In genomic region chr4:122960298-122960985, GRCh38 we compare ENCODE assay signal across 14 cellular contexts.
"Had no signal": no experiment of that assay in that cellular context is flagged by ENCODE, and none has a peak within 500 bp of the region (broad histone marks: within the 10 kb centered on the region; RNA-seq: fewer than 3 reads in every experiment).

No MANE protein-coding gene starts in this region.

- H3K4me3 ChIP-seq: heart right ventricle, neural progenitor cell, SJSA1, tibial nerve had no signal

- H3K27me3 Mint-ChIP-seq: T-cell had no signal

- H3K4me1 Mint-ChIP-seq: neural progenitor cell had no signal

- DNase-seq: activated CD4-positive, alpha-beta T cell treated with anti-CD3 and anti-CD28 coated beads for 4 hours; activated CD8-positive, alpha-beta memory T cell treated with anti-CD3 and anti-CD28 coated beads for 24 hours; activated naive CD4-positive, alpha-beta T cell treated with Interleukin-2 at 50 U/mL for 16 hours; caudate nucleus; effector memory CD4-positive, alpha-beta T cell; foreskin fibroblast; heart right ventricle; T-cell; T1000; WERI-Rb-1 had no signal

- H3K4me3 Mint-ChIP-seq: neural progenitor cell; stimulated activated effector memory CD8-positive, alpha-beta T cell treated with anti-CD3 and anti-CD28 coated beads, Interleukin-12 subunit alpha, Interleukin-12 subunit beta, amount 100 ng/mL, for 72 hours; T-cell had no signal

- H3K27ac Mint-ChIP-seq: neural progenitor cell; stimulated activated effector memory CD8-positive, alpha-beta T cell treated with anti-CD3 and anti-CD28 coated beads, Interleukin-12 subunit alpha, Interleukin-12 subunit beta, amount 100 ng/mL, for 72 hours; T-cell had no signal

- ATAC-seq: heart right ventricle; stimulated activated effector memory CD8-positive, alpha-beta T cell treated with anti-CD3 and anti-CD28 coated beads, Interleukin-12 subunit alpha, Interleukin-12 subunit beta, amount 100 ng/mL, for 72 hours; T-cell had no signal

- H3K9me3 Mint-ChIP-seq: stimulated activated effector memory CD8-positive, alpha-beta T cell treated with anti-CD3 and anti-CD28 coated beads, Interleukin-12 subunit alpha, Interleukin-12 subunit beta, amount 100 ng/mL, for 72 hours; T-cell had no signal
